Comparison of ENCODE assay signal across 8 cellular contexts in the genomic region with DNA sequence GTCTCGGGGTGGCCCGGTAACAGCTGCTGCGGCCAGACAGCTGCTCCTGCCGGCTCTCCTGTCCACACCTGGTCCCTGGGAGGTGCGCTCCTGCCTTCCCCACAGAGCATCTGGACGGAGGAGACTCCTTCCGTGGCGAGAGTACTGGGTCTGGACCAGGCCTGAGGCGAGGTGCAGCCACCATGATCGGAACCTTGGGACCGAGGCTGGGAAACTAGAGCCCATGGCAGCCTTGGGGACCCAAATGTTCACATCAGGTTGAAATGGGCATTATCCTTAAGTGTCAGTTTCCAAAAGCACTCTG. TPM values are rescaled to one million over a fixed set of nuclear protein-coding genes. Genes with fewer than 3 reads are reported as not detected.
DNase-seq lines count a peak whose midpoint lies in the region; ATAC-seq and TF ChIP-seq lines count a peak whose summit lies in the region.

No MANE protein-coding gene starts in this region.

- no peaks in the 10 kb centered on the region for H3K9me3 ChIP-seq in esophagus squamous epithelium
- no peaks in the 10 kb centered on the region for H3K9me3 ChIP-seq in ovary

- DNase-seq in AG09309 (ENCODE audit: low read depth) (no peak), RWPE1 (ENCODE audit: low spot score) (peak; percentile 34), esophagus squamous epithelium (lab: John Stamatoyannopoulos, UW) (no peak), ovary (no peak), GDM1 (lab: John Stamatoyannopoulos, UW) (no peak), Kasumi-1 (lab: John Stamatoyannopoulos, UW) (no peak)

- peaks cover 0 to 14% (median 0%) of the 10 kb centered on the region in 3 donors for H3K36me3 ChIP-seq in esophagus squamous epithelium
- H3K36me3 ChIP-seq in ovary = no peaks in the 10 kb centered on the region

- intact Hi-C loops in esophagus squamous epithelium (cut with DNase I) (no loop called here), ovary (cut with DNase I) (no loop called here)

- POLR2A ChIA-PET in RWPE1 (lab: Yijun Ruan, JAX; ENCODE audit: low non-redundant PET) = no interaction called here

- peaks cover 13 to 57% (median 26%) of the 10 kb centered on the region in 3 donors for H3K4me1 ChIP-seq in esophagus squamous epithelium
- H3K4me1 ChIP-seq in ovary (ENCODE audit: insufficient read depth) = peaks cover 10% of the 10 kb centered on the region

- no peak for TF ChIP-seq POLR2A in esophagus squamous epithelium (IDR thresholded peaks at IDR 0.05)
- no peak for TF ChIP-seq POLR2A in ovary (IDR thresholded peaks at IDR 0.05)

- peak overlapping the region; percentile 88 for H3K27ac ChIP-seq in RWPE1
- H3K27ac ChIP-seq in esophagus squamous epithelium = peak overlapping the region; percentile 95 to 98 (median 95)
- peak overlapping the region; percentile 88 to 96 for H3K27ac ChIP-seq in ovary

- H3K27me3 ChIP-seq in esophagus squamous epithelium (no peaks in the 10 kb centered on the region), ovary (no peaks in the 10 kb centered on the region)

- ATAC-seq in GM21529 (IDR thresholded peaks at IDR 0.05; ENCODE audit: unreplicated experiment) (peak; percentile 22), HG03460 (IDR thresholded peaks at IDR 0.05; ENCODE audit: unreplicated experiment) (no peak)

- 0% methylated on average over 7 of the region's 11 CpGs; no CpG with 5 or more reads in 1 of the 2 donors for WGBS in esophagus squamous epithelium, 2 donors
- 0 to 1% (median 0%) methylated on average over 10 to 11 of the region's 11 CpGs for WGBS in ovary, 3 donors

- TF ChIP-seq EP300 in ovary (IDR thresholded peaks at IDR 0.05) = no peak

- CTCF ChIA-PET in RWPE1 (lab: Yijun Ruan, JAX) = interaction anchor here (0.6 kb wide), 1 partner anchor 22 kb away, joined by 5 read pairs; no protein-coding TSS in a partner anchor

- TF ChIP-seq CTCF in AG09309 (IDR thresholded peaks at IDR 0.05; ENCODE audit: control insufficient read depth, insufficient read depth, low read depth, low read length, missing control alignments) (no peak), RWPE1 (conservative IDR thresholded peaks at IDR 0.05; ENCODE audit: low read depth) (no peak), esophagus squamous epithelium (IDR thresholded peaks at IDR 0.05) (no peak), ovary (IDR thresholded peaks at IDR 0.05) (no peak)

- H3K4me3 ChIP-seq in AG09309 (ENCODE audit: control insufficient read depth, low read depth, low read length) = peak overlapping the region; percentile 73
- H3K4me3 ChIP-seq in esophagus squamous epithelium = peak overlapping the region; percentile 89 to 98 (median 98)
- H3K4me3 ChIP-seq in ovary = peak overlapping the region; percentile 91

RNA-seq across cellular contexts. Expression of gene GIGYF2, which starts 0.6 kb away (rescaled TPM):
- total RNA-seq in esophagus squamous epithelium (10 to 100 TPM; 48.7 to 79.0 (median 62.0) TPM), ovary (10 to 100 TPM; 55.2 to 83.6 (median 69.4) TPM)
- polyA plus RNA-seq in ovary = 10 to 100 TPM; 22.1 to 55.9 TPM
